7 cellular contexts compared by ENCODE assay signal in the genomic region with DNA sequence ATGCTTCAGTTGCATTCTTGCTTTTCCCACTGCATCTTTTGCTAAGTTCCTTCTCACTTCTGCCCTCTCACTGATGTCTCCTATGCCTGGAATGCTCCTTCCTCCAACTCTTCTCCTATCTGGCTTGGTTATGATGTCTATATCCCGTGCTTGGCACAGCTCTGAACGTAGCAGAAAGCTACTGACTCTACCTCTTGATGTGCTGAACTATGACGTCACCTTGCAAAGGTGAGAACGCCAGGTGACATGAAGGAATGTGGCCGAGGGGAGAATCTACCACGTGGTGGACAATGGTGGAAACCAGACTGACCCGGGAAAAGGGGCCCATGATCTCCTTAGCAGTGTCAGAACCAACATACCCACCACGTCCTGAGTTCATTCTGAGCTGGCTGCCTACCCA.
"Had no signal": no experiment of that assay in that cellular context is flagged by ENCODE, and none has a peak within 500 bp of the region (broad histone marks: within the 10 kb centered on the region; RNA-seq: fewer than 3 reads in every experiment).

No MANE protein-coding gene starts in this region.

- H3K4me1 ChIP-seq: HAP-1 had no signal

- H3K4me3 ChIP-seq: GM23248, HAP-1 had no signal

- H3K36me3 ChIP-seq: HAP-1 had no signal

- DNase-seq: GOT3, H7, HFFc6, KG1 had no signal

- H2AFZ ChIP-seq: GM23248 had no signal

- H3K9me3 ChIP-seq: HAP-1 had no signal

- H3K27ac ChIP-seq: GM23248, HL-60 had no signal

- H3K9ac ChIP-seq: GM23248 had no signal
